In the genomic region with DNA sequence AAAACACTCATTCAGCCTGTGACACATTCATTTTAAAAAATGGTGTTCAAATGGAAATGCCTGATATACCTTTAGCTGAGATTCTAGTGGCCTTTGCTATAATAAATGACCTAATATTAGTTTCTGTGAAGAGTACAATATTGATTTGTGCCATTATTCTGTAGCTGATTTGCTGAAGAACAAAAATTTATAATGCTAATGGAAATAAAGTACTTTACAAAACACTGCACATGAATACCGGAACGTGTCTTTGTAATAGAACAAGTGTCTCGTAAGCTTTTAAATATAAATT, we compare ENCODE assay signal across 11 cellular contexts.
"Had no signal": no experiment of that assay in that cellular context is flagged by ENCODE, and none has a peak within 500 bp of the region (broad histone marks: within the 10 kb centered on the region; RNA-seq: fewer than 3 reads in every experiment).

No MANE protein-coding gene starts in this region.

- H3K27me3 ChIP-seq: right lobe of liver, tibial nerve had no signal

- H3K9me3 Mint-ChIP-seq: activated naive CD8-positive, alpha-beta T cell treated with anti-CD3 and anti-CD28 coated beads, Interleukin-2, amount 50 U/mL, for 24 hours; activated T-helper 1 cell treated with anti-CD3 and anti-CD28 coated beads, Interleukin-12 subunit alpha, Interleukin-12 subunit beta, Interleukin-2, Interleukin-4 antibody, amounts not matched to agents 30 ng/mL and 10 ng/mL and 1 ng/mL, durations not matched to agents 14 hours and 24 hours and 36 hours; immature natural killer cell; natural killer cell treated with Interleukin-12 subunit alpha and Interleukin-12 subunit beta and Interleukin-15 and Interleukin-18, amount 100 ng/mL, for 72 hours; stimulated activated memory B cell treated with anti-CD40 and anti-IgM and Interleukin-4, amounts not matched to agents 10 μg/mL and 1 μg/mL and 100 μg/mL, for 72 hours had no signal

- H3K4me1 Mint-ChIP-seq: activated naive CD8-positive, alpha-beta T cell treated with anti-CD3 and anti-CD28 coated beads, Interleukin-2, amount 50 U/mL, for 24 hours; immature natural killer cell; stimulated activated memory B cell treated with anti-CD40 and anti-IgM and Interleukin-4, amounts not matched to agents 10 μg/mL and 1 μg/mL and 100 μg/mL, for 72 hours had no signal

- H3K36me3 Mint-ChIP-seq: natural killer cell treated with Interleukin-12 subunit alpha and Interleukin-12 subunit beta and Interleukin-15 and Interleukin-18, amount 100 ng/mL, for 72 hours had no signal

- H3K27ac Mint-ChIP-seq: activated naive CD8-positive, alpha-beta T cell treated with anti-CD3 and anti-CD28 coated beads, Interleukin-2, amount 50 U/mL, for 24 hours; activated T-helper 1 cell treated with anti-CD3 and anti-CD28 coated beads, Interleukin-12 subunit alpha, Interleukin-12 subunit beta, Interleukin-2, Interleukin-4 antibody, amounts not matched to agents 30 ng/mL and 10 ng/mL and 1 ng/mL, durations not matched to agents 14 hours and 24 hours and 36 hours; immature natural killer cell; natural killer cell treated with Interleukin-12 subunit alpha and Interleukin-12 subunit beta and Interleukin-15 and Interleukin-18, amount 100 ng/mL, for 72 hours; stimulated activated memory B cell treated with anti-CD40 and anti-IgM and Interleukin-4, amounts not matched to agents 10 μg/mL and 1 μg/mL and 100 μg/mL, for 72 hours had no signal

- H3K4me3 ChIP-seq: prostate gland, right lobe of liver, tibial nerve had no signal

- H3K36me3 ChIP-seq: prostate gland, right lobe of liver had no signal

- DNase-seq: caudate nucleus; cortex of kidney; effector memory CD4-positive, alpha-beta T cell; immature natural killer cell; right lobe of liver had no signal

- H3K27me3 Mint-ChIP-seq: activated naive CD8-positive, alpha-beta T cell treated with anti-CD3 and anti-CD28 coated beads, Interleukin-2, amount 50 U/mL, for 24 hours; natural killer cell treated with Interleukin-12 subunit alpha and Interleukin-12 subunit beta and Interleukin-15 and Interleukin-18, amount 100 ng/mL, for 72 hours; stimulated activated memory B cell treated with anti-CD40 and anti-IgM and Interleukin-4, amounts not matched to agents 10 μg/mL and 1 μg/mL and 100 μg/mL, for 72 hours had no signal

- H3K4me3 Mint-ChIP-seq: activated naive CD8-positive, alpha-beta T cell treated with anti-CD3 and anti-CD28 coated beads, Interleukin-2, amount 50 U/mL, for 24 hours; activated T-helper 1 cell treated with anti-CD3 and anti-CD28 coated beads, Interleukin-12 subunit alpha, Interleukin-12 subunit beta, Interleukin-2, Interleukin-4 antibody, amounts not matched to agents 30 ng/mL and 10 ng/mL and 1 ng/mL, durations not matched to agents 14 hours and 24 hours and 36 hours; immature natural killer cell; natural killer cell treated with Interleukin-12 subunit alpha and Interleukin-12 subunit beta and Interleukin-15 and Interleukin-18, amount 100 ng/mL, for 72 hours; stimulated activated memory B cell treated with anti-CD40 and anti-IgM and Interleukin-4, amounts not matched to agents 10 μg/mL and 1 μg/mL and 100 μg/mL, for 72 hours had no signal

- ATAC-seq: activated naive CD8-positive, alpha-beta T cell treated with anti-CD3 and anti-CD28 coated beads, Interleukin-2, amount 50 U/mL, for 24 hours; natural killer cell treated with Interleukin-12 subunit alpha and Interleukin-12 subunit beta and Interleukin-15 and Interleukin-18, amount 100 ng/mL, for 72 hours; stimulated activated memory B cell treated with anti-CD40 and anti-IgM and Interleukin-4, amounts not matched to agents 10 μg/mL and 1 μg/mL and 100 μg/mL, for 72 hours had no signal

- H3K9me3 ChIP-seq: prostate gland, right lobe of liver, tibial nerve had no signal

- H3K27ac ChIP-seq: prostate gland, right lobe of liver had no signal

- H3K4me1 ChIP-seq: prostate gland, right lobe of liver, tibial nerve had no signal
